ENCODE assay signal across 18 cellular contexts in genomic region chr9:94772128-94772527, GRCh38. TPM values are rescaled to one million over a fixed set of nuclear protein-coding genes. Genes with fewer than 3 reads are reported as not detected.
DNase-seq lines count a peak whose midpoint lies in the region; ATAC-seq and TF ChIP-seq lines count a peak whose summit lies in the region.
"Had no signal": no experiment of that assay in that cellular context is flagged by ENCODE, and none has a peak within 500 bp of the region (broad histone marks: within the 10 kb centered on the region; RNA-seq: fewer than 3 reads in every experiment).

No MANE protein-coding gene starts in this region.

- POLR2A ChIA-PET in naive thymus-derived CD4-positive, alpha-beta T cell (lab: Charles Lee): no interaction called here

- no peak for TF ChIP-seq CTCF in right atrium auricular region (IDR thresholded peaks at IDR 0.05)
- TF ChIP-seq CTCF in chondrocyte (IDR thresholded peaks at IDR 0.05): no peak
- TF ChIP-seq CTCF in neural crest cell (conservative IDR thresholded peaks at IDR 0.05): no peak
- TF ChIP-seq CTCF in omental fat pad (IDR thresholded peaks at IDR 0.05): no peak

- no peaks in the 10 kb centered on the region for H3K9me3 ChIP-seq in right atrium auricular region
- no peaks in the 10 kb centered on the region for H3K9me3 ChIP-seq in naive thymus-derived CD4-positive, alpha-beta T cell (ENCODE audit: control insufficient read depth in 2 of 3, low read length in 3 of 3)
- H3K9me3 ChIP-seq: lower lobe of right lung, uterus had no signal

- H3K4me3 Mint-ChIP-seq in chondrocyte (ENCODE audit: unreplicated experiment) (no peak overlapping the region), neural crest cell (no peak overlapping the region)
- H3K4me3 Mint-ChIP-seq in naive thymus-derived CD4-positive, alpha-beta T cell: no peak overlapping the region
- H3K4me3 Mint-ChIP-seq: activated naive CD4-positive, alpha-beta T cell treated with anti-CD3 and anti-CD28 coated beads, Interleukin-2, amount 10 ng/mL, durations not matched to agents 7 days and 5 days; T-helper 2 cell treated with Interferon-gamma antibody and Interleukin-4, amounts not matched to agents 5 μg/mL and 100 μg/mL, for 36 hours had no signal

- H3K4me1 ChIP-seq in right atrium auricular region: no peaks in the 10 kb centered on the region
- H3K4me1 ChIP-seq in naive thymus-derived CD4-positive, alpha-beta T cell (ENCODE audit: control insufficient read depth in 2 of 2, insufficient read depth in 2 of 2, low read length in 2 of 2): no peaks in the 10 kb centered on the region
- H3K4me1 ChIP-seq: BLaER1 treated with 17β-estradiol and CSF1 and Interleukin-3, amounts not matched to agents 10 nM and 100 nM; lower lobe of right lung; uterus had no signal

- H3K9me3 Mint-ChIP-seq in chondrocyte (ENCODE audit: low read depth) (no peaks in the 10 kb centered on the region), neural crest cell (no peaks in the 10 kb centered on the region)
- no peaks in the 10 kb centered on the region for H3K9me3 Mint-ChIP-seq in naive thymus-derived CD4-positive, alpha-beta T cell
- H3K9me3 Mint-ChIP-seq: activated naive CD4-positive, alpha-beta T cell treated with anti-CD3 and anti-CD28 coated beads, Interleukin-2, amount 10 ng/mL, durations not matched to agents 7 days and 5 days; T-helper 2 cell treated with Interferon-gamma antibody and Interleukin-4, amounts not matched to agents 5 μg/mL and 100 μg/mL, for 36 hours had no signal

- H3K36me3 Mint-ChIP-seq in chondrocyte (ENCODE audit: low read depth): peaks cover 1% of the 10 kb centered on the region
- H3K36me3 Mint-ChIP-seq in neural crest cell (ENCODE audit: low read depth): peaks cover 2% of the 10 kb centered on the region
- H3K36me3 Mint-ChIP-seq in naive thymus-derived CD4-positive, alpha-beta T cell: peaks cover 0 to 51% (median 12%) of the 10 kb centered on the region in 5 donors

- H3K27me3 ChIP-seq in right atrium auricular region: no peaks in the 10 kb centered on the region
- H3K27me3 ChIP-seq in naive thymus-derived CD4-positive, alpha-beta T cell (ENCODE audit: control insufficient read depth in 2 of 2, insufficient read depth in 2 of 2, low read length in 2 of 2): no peaks in the 10 kb centered on the region
- H3K27me3 ChIP-seq: BLaER1 treated with 17β-estradiol and CSF1 and Interleukin-3, amounts not matched to agents 10 nM and 100 nM; uterus had no signal

- no peaks in the 10 kb centered on the region for H3K27me3 Mint-ChIP-seq in chondrocyte (ENCODE audit: low read depth)
- no peaks in the 10 kb centered on the region for H3K27me3 Mint-ChIP-seq in neural crest cell (ENCODE audit: low read depth)
- H3K27me3 Mint-ChIP-seq in naive thymus-derived CD4-positive, alpha-beta T cell: no peaks in the 10 kb centered on the region
- H3K27me3 Mint-ChIP-seq: activated naive CD4-positive, alpha-beta T cell treated with anti-CD3 and anti-CD28 coated beads, Interleukin-2, amount 10 ng/mL, durations not matched to agents 7 days and 5 days had no signal

- no peak for DNase-seq in right atrium auricular region (ENCODE audit: low spot score)
- DNase-seq in left ventricle myocardium superior: no peak
- DNase-seq in chondrocyte (ENCODE audit: low spot score): no peak
- no peak for DNase-seq in neural crest cell (ENCODE audit: low read depth, low spot score)
- no peak for DNase-seq in omental fat pad (ENCODE audit: low spot score)
- DNase-seq in naive thymus-derived CD4-positive, alpha-beta T cell: no peak
- DNase-seq: ACHN; activated CD4-positive, CD25-positive, alpha-beta regulatory T cell; activated naive CD4-positive, alpha-beta T cell treated with anti-CD3 and anti-CD28 coated beads, Interleukin-2, amount 10 ng/mL, durations not matched to agents 7 days and 5 days; activated T-cell treated with anti-CD3 and anti-CD28 coated beads, Interleukin-2, amount 50 U/mL, for 1 hour; central memory CD4-positive, alpha-beta T cell; lower lobe of right lung; NCI-H524; uterus had no signal

- ATAC-seq in left ventricle myocardium superior (no peak), HG02840 (IDR thresholded peaks at IDR 0.05; ENCODE audit: low FRiP score, unreplicated experiment) (no peak), omental fat pad (ENCODE audit: low FRiP score) (no peak), HG02885 (IDR thresholded peaks at IDR 0.05; ENCODE audit: poor library complexity, unreplicated experiment) (no peak)
- no peak for ATAC-seq in naive thymus-derived CD4-positive, alpha-beta T cell
- ATAC-seq: lower lobe of right lung had no signal

- H3K4me3 ChIP-seq in right atrium auricular region: no peak overlapping the region
- no peak overlapping the region for H3K4me3 ChIP-seq in naive thymus-derived CD4-positive, alpha-beta T cell (ENCODE audit: low read length)
- H3K4me3 ChIP-seq: BLaER1 treated with 17β-estradiol and CSF1 and Interleukin-3, amounts not matched to agents 10 nM and 100 nM; lower lobe of right lung; uterus had no signal

- intact Hi-C loops in left ventricle myocardium superior (cut with micrococcal nuclease): no loop called here
- intact Hi-C loops in naive thymus-derived CD4-positive, alpha-beta T cell (cut with micrococcal nuclease): no loop called here

- CTCF ChIA-PET in naive thymus-derived CD4-positive, alpha-beta T cell (lab: Charles Lee): interaction anchor here (0.9 kb wide), 1 partner anchor 92 kb away, joined by 3 read pairs; no protein-coding TSS in a partner anchor

- H3K4me1 Mint-ChIP-seq in chondrocyte (ENCODE audit: low read depth) (peaks cover 19% of the 10 kb centered on the region), neural crest cell (peaks cover 24% of the 10 kb centered on the region)
- peaks cover 0 to 13% (median 5%) of the 10 kb centered on the region in 7 donors for H3K4me1 Mint-ChIP-seq in naive thymus-derived CD4-positive, alpha-beta T cell
- H3K4me1 Mint-ChIP-seq: activated naive CD4-positive, alpha-beta T cell treated with anti-CD3 and anti-CD28 coated beads, Interleukin-2, amount 10 ng/mL, durations not matched to agents 7 days and 5 days had no signal

- H3K27ac Mint-ChIP-seq in chondrocyte (ENCODE audit: unreplicated experiment): peak overlapping the region; percentile 87
- H3K27ac Mint-ChIP-seq in neural crest cell (ENCODE audit: unreplicated experiment): peak overlapping the region; percentile 21
- peak overlapping the region in 1 of 9 donors; percentile 24 for H3K27ac Mint-ChIP-seq in naive thymus-derived CD4-positive, alpha-beta T cell
- H3K27ac Mint-ChIP-seq: activated naive CD4-positive, alpha-beta T cell treated with anti-CD3 and anti-CD28 coated beads, Interleukin-2, amount 10 ng/mL, durations not matched to agents 7 days and 5 days; T-helper 2 cell treated with Interferon-gamma antibody and Interleukin-4, amounts not matched to agents 5 μg/mL and 100 μg/mL, for 36 hours had no signal

- H3K36me3 ChIP-seq in right atrium auricular region: no peaks in the 10 kb centered on the region
- peaks cover 0 to 4% (median 0%) of the 10 kb centered on the region in 3 experiments for H3K36me3 ChIP-seq in naive thymus-derived CD4-positive, alpha-beta T cell (ENCODE audit: control insufficient read depth in 2 of 3, insufficient read depth in 3 of 3, low read length in 3 of 3)
- H3K36me3 ChIP-seq: lower lobe of right lung, uterus had no signal

- H3K27ac ChIP-seq in right atrium auricular region: peak overlapping the region; percentile 3 to 16
- H3K27ac ChIP-seq in naive thymus-derived CD4-positive, alpha-beta T cell (ENCODE audit: low read depth, low read length): no peak overlapping the region
- H3K27ac ChIP-seq: BLaER1 treated with 17β-estradiol and CSF1 and Interleukin-3, amounts not matched to agents 10 nM and 100 nM; lower lobe of right lung; uterus had no signal

RNA-seq across cellular contexts. Expression of gene AOPEP, which starts 45.6 kb away (rescaled TPM):
- 100 to 1,000 TPM; 262 to 314 TPM for total RNA-seq in right atrium auricular region
- 161 TPM for total RNA-seq in left ventricle myocardium superior
- 88.0 to 186 TPM (median 92.3 TPM) in 3 replicates for total RNA-seq in chondrocyte
- 22.2 and 24.8 TPM in 2 replicates for total RNA-seq in neural crest cell
- 100 to 1,000 TPM in 1 of 4 donors, 10 to 100 TPM in 3; 45.9 to 102 (median 55.1) TPM for total RNA-seq in omental fat pad
- total RNA-seq in naive thymus-derived CD4-positive, alpha-beta T cell: 10 to 100 TPM; 11.0 to 19.0 (median 14.9) TPM
- polyA plus RNA-seq in naive thymus-derived CD4-positive, alpha-beta T cell: 1 to 10 TPM; 5.7 to 6.0 TPM
